In genomic region chr4:118833192-118833820, GRCh38 we compare ENCODE assay signal across 13 cellular contexts. TPM values are rescaled to one million over a fixed set of nuclear protein-coding genes. Genes with fewer than 3 reads are reported as not detected.
DNase-seq lines count a peak whose midpoint lies in the region; ATAC-seq and TF ChIP-seq lines count a peak whose summit lies in the region.
"Had no signal": no experiment of that assay in that cellular context is flagged by ENCODE, and none has a peak within 500 bp of the region (broad histone marks: within the 10 kb centered on the region; RNA-seq: fewer than 3 reads in every experiment).

No MANE protein-coding gene starts in this region.

- H3K27ac ChIP-seq in endodermal cell (ENCODE audit: low read depth, low read length): no peak overlapping the region
- peak overlapping the region; percentile 99 for H3K27ac ChIP-seq in osteoblast (ENCODE audit: low read depth, low read length)
- H3K27ac ChIP-seq in aorta (ENCODE audit: low read depth in 1 of 2, low read length in 2 of 2): no peak overlapping the region
- H3K27ac ChIP-seq: esophagus squamous epithelium, SK-N-MC had no signal

- H3K4me3 ChIP-seq in endodermal cell (ENCODE audit: low read length) (peak overlapping the region; percentile 94), osteoblast (ENCODE audit: insufficient read depth, low read length) (peak overlapping the region; percentile 94), aorta (ENCODE audit: low read length in 2 of 2) (no peak overlapping the region)
- H3K4me3 ChIP-seq: esophagus squamous epithelium, SK-N-MC had no signal

- ATAC-seq in aorta (ENCODE audit: low FRiP score) (no peak), HG02763 (IDR thresholded peaks at IDR 0.05; ENCODE audit: unreplicated experiment) (no peak), GM19452 (IDR thresholded peaks at IDR 0.05; ENCODE audit: unreplicated experiment) (no peak)

- peaks cover 10% of the 10 kb centered on the region for H3K4me1 Mint-ChIP-seq in endodermal cell

- H3K9me3 Mint-ChIP-seq in endodermal cell: no peaks in the 10 kb centered on the region

- no peak overlapping the region for H2AFZ ChIP-seq in osteoblast (ENCODE audit: low read length)

- intact Hi-C loops in aorta (cut with DNase I): no loop called here
- intact Hi-C loops in head of caudate nucleus (cut with DNase I): no loop called here

- H3K9ac ChIP-seq in endodermal cell (ENCODE audit: extremely low read depth, low read length, poor library complexity, severe bottlenecking): no peak overlapping the region

- WGBS in endodermal cell (ENCODE audit: insufficient coverage in 1 of 2, insufficient read length in 1 of 2), 2 experiments: 97% methylated on average over 4 of the region's 5 CpGs; no CpG with 5 or more reads in 1 of the 2 experiments
- WGBS in aorta, 2 donors: 46 to 61% methylated on average over 5 of the region's 5 CpGs

- H3K36me3 Mint-ChIP-seq in endodermal cell (ENCODE audit: low read depth): peaks cover 33% of the 10 kb centered on the region

- DNase-seq in ELR (ENCODE audit: low read depth): peak; percentile 34
- DNase-seq in MV-4-11 (lab: John Stamatoyannopoulos, UW): peak; percentile 1
- no peak for DNase-seq in endodermal cell
- peak; percentile 74 for DNase-seq in osteoblast (ENCODE audit: insufficient read length, low spot score, missing footprints)
- no peak for DNase-seq in aorta
- no peak for DNase-seq in head of caudate nucleus
- DNase-seq: activated naive CD4-positive, alpha-beta T cell treated with anti-CD3 and anti-CD28 coated beads, Interleukin-2, amount 50 U/mL, for 16 hours; Calu3; esophagus squamous epithelium; OCI-M1 had no signal

- H3K27me3 ChIP-seq in endodermal cell (ENCODE audit: control insufficient read depth, insufficient read depth, low read length, poor library complexity, severe bottlenecking): no peaks in the 10 kb centered on the region
- no peaks in the 10 kb centered on the region for H3K27me3 ChIP-seq in osteoblast (ENCODE audit: insufficient read depth, low read length)
- H3K27me3 ChIP-seq in aorta (ENCODE audit: control insufficient read depth in 1 of 2, insufficient read depth in 2 of 2, low read length in 1 of 2): no peaks in the 10 kb centered on the region

- H3K4me1 ChIP-seq in endodermal cell (ENCODE audit: control insufficient read depth, insufficient read depth, low read length) (no peaks in the 10 kb centered on the region), osteoblast (ENCODE audit: insufficient read depth, low read length) (peaks cover 49% of the 10 kb centered on the region), aorta (ENCODE audit: control insufficient read depth in 1 of 2, insufficient read depth in 2 of 2, low read length in 2 of 2) (peaks cover 2 to 3% of the 10 kb centered on the region in 2 donors)

- H3K36me3 ChIP-seq in endodermal cell (ENCODE audit: control insufficient read depth, insufficient read depth, low read length) (peaks cover 47% of the 10 kb centered on the region), osteoblast (ENCODE audit: insufficient read depth, low read length) (peaks cover 54% of the 10 kb centered on the region), aorta (ENCODE audit: control insufficient read depth in 1 of 2, insufficient read depth in 2 of 2, low read length in 1 of 2) (peaks cover 2 to 6% of the 10 kb centered on the region in 2 donors)

- H4K20me1 ChIP-seq in osteoblast (ENCODE audit: insufficient read depth, low read length): peaks cover 58% of the 10 kb centered on the region

- peaks cover 74% of the 10 kb centered on the region for H3K79me2 ChIP-seq in osteoblast (ENCODE audit: insufficient read depth, low read length)

- H3K4me2 ChIP-seq in osteoblast (ENCODE audit: insufficient read depth, low read length): peak overlapping the region; percentile 92

- TF ChIP-seq CTCF in endodermal cell (conservative IDR thresholded peaks at IDR 0.05) (no peak), osteoblast (IDR thresholded peaks at IDR 0.05; ENCODE audit: extremely low read depth, low read depth, low read length) (no peak)

- no peak overlapping the region for H3K4me3 Mint-ChIP-seq in endodermal cell

- H3K27me3 Mint-ChIP-seq in endodermal cell (ENCODE audit: insufficient read depth): no peaks in the 10 kb centered on the region

- no peak overlapping the region for H3K27ac Mint-ChIP-seq in endodermal cell

- H3K9me3 ChIP-seq in endodermal cell (ENCODE audit: control insufficient read depth, low read length) (no peaks in the 10 kb centered on the region), osteoblast (ENCODE audit: low read depth, low read length) (no peaks in the 10 kb centered on the region), aorta (ENCODE audit: control insufficient read depth, low read length) (no peaks in the 10 kb centered on the region)
- H3K9me3 ChIP-seq: esophagus squamous epithelium had no signal

RNA-seq across cellular contexts. Expression of gene SEC24D, which starts 2.6 kb away (rescaled TPM):
- 10 to 100 TPM; 40.4 to 42.8 TPM for total RNA-seq in endodermal cell
- 23.5 TPM for polyA plus RNA-seq in endodermal cell (2013, experiment 1 of 2)
- polyA plus RNA-seq in endodermal cell (2013, experiment 2 of 2): 25.5 TPM
- 111 and 116 TPM in 2 replicates for total RNA-seq in osteoblast
- 100 to 1,000 TPM; 126 to 127 TPM for total RNA-seq in aorta
- 10 to 100 TPM; 25.3 to 30.6 TPM for polyA plus RNA-seq in aorta

RNA-seq across cellular contexts. Expression of gene SYNPO2, which starts 55.3 kb away (rescaled TPM):
- total RNA-seq in endodermal cell: under 1 TPM; 0.09 to 0.37 TPM
- polyA plus RNA-seq in endodermal cell (2013, experiment 1 of 2): 0.21 TPM
- polyA plus RNA-seq in endodermal cell (2013, experiment 2 of 2): 0.17 TPM
- 20.9 and 34.0 TPM in 2 replicates for total RNA-seq in osteoblast
- 1,000 to 10,000 TPM in 1 of 2 donors, 100 to 1,000 TPM in 1; 393 to 1,531 TPM for total RNA-seq in aorta
- 100 to 1,000 TPM in 1 of 2 donors, 10 to 100 TPM in 1; 85.9 to 154 TPM for polyA plus RNA-seq in aorta

Comparison
In these comparisons a context has a peak if more than half of its experiments do, and no peak if none do; other contexts are left out.
1. DNase-seq: peak in ELR (single experiment), MV-4-11 (single experiment) and osteoblast (single experiment); none in endodermal cell (single experiment), aorta (0 of 2) and head of caudate nucleus (0 of 42).
2. H3K4me3 ChIP-seq: peak in endodermal cell (single experiment) and osteoblast (single experiment); none in aorta (0 of 2).
3. RNA of gene SYNPO2, which starts 55.3 kb away (total RNA-seq): 393 to 1,531 TPM in aorta and 20.9 to 34.0 TPM in osteoblast; 0.09 to 0.37 TPM in endodermal cell; every median in the first group is over 10 times any median in the second.